ENCODE assay signal across 9 cellular contexts in the genomic region with DNA sequence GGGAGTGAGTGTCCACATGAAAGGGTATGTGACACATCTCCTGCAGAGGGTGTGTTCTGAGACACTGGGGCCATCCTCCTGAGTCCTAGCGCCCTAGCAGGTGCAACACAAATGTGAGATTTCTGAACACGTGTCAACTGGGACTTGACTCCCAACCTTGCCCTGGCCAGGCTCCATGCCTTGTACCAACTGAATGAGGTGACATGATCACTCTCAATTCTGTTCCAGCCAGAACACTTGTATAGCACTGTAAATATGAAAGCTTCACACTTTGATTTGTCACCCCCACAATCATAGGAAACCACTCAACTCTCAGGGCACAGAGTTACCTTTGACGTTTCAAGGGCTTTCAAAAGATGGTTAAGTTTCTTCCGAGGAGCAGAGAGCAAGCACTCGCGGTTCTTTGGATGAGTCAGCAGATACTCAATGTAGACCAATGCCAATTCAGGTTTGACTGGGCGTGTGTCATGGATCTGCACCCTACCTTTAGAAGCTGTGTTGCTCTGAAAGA. TPM values are rescaled to one million over a fixed set of nuclear protein-coding genes. Genes with fewer than 3 reads are reported as not detected.
DNase-seq lines count a peak whose midpoint lies in the region; ATAC-seq and TF ChIP-seq lines count a peak whose summit lies in the region.
"Had no signal": no experiment of that assay in that cellular context is flagged by ENCODE, and none has a peak within 500 bp of the region (broad histone marks: within the 10 kb centered on the region; RNA-seq: fewer than 3 reads in every experiment).

No MANE protein-coding gene starts in this region.

- H3K27ac Mint-ChIP-seq in glutamatergic neuron (ENCODE audit: unreplicated experiment) (peak overlapping the region; percentile 97), Calu3 (ENCODE audit: unreplicated experiment) (no peak overlapping the region), mesothelial cell of epicardium (no peak overlapping the region)

- peak; percentile 97 for ATAC-seq in GM18511 (IDR thresholded peaks at IDR 0.05; ENCODE audit: unreplicated experiment)
- peak; percentile 94 for ATAC-seq in GM21576 (IDR thresholded peaks at IDR 0.05; ENCODE audit: unreplicated experiment)
- peak; percentile 96 for ATAC-seq in HG03565 (IDR thresholded peaks at IDR 0.05; ENCODE audit: unreplicated experiment)
- ATAC-seq in sciatic nerve, result no peak

- TF ChIP-seq CTCF in glutamatergic neuron (IDR thresholded peaks at IDR 0.05; ENCODE audit: partially characterized antibody, unreplicated experiment) (no peak), Calu3 (IDR thresholded peaks at IDR 0.05; ENCODE audit: unreplicated experiment) (no peak), mesothelial cell of epicardium (IDR thresholded peaks at IDR 0.05; ENCODE audit: unreplicated experiment) (no peak)

- peaks cover 8% of the 10 kb centered on the region for H3K36me3 Mint-ChIP-seq in glutamatergic neuron (ENCODE audit: unreplicated experiment)
- peaks cover 11% of the 10 kb centered on the region for H3K36me3 Mint-ChIP-seq in Calu3 (ENCODE audit: insufficient read depth, unreplicated experiment)
- peaks cover 14% of the 10 kb centered on the region for H3K36me3 Mint-ChIP-seq in mesothelial cell of epicardium

- intact Hi-C loops in Calu3 (cut with micrococcal nuclease; ENCODE audit: unreplicated experiment), result no loop called here
- intact Hi-C loops in sciatic nerve (cut with DNase I), result no loop called here

- H3K4me3 Mint-ChIP-seq in glutamatergic neuron (ENCODE audit: unreplicated experiment) (no peak overlapping the region), Calu3 (ENCODE audit: low read depth, unreplicated experiment) (no peak overlapping the region), mesothelial cell of epicardium (no peak overlapping the region)

- H3K9me3 Mint-ChIP-seq in glutamatergic neuron (ENCODE audit: unreplicated experiment) (peaks cover 8% of the 10 kb centered on the region), Calu3 (ENCODE audit: low read depth, unreplicated experiment) (no peaks in the 10 kb centered on the region), mesothelial cell of epicardium (no peaks in the 10 kb centered on the region)

- no TSS peak for BruUV-seq in Calu3 (replicated peaks; lab: Mats Ljungman, UMichigan)

- H3K27me3 Mint-ChIP-seq in glutamatergic neuron (ENCODE audit: unreplicated experiment) (peaks cover 2% of the 10 kb centered on the region), Calu3 (ENCODE audit: unreplicated experiment) (no peaks in the 10 kb centered on the region), mesothelial cell of epicardium (ENCODE audit: low read depth) (no peaks in the 10 kb centered on the region)

- CTCF ChIA-PET in Calu3 (lab: Charles Lee), result no interaction called here

- H3K4me1 Mint-ChIP-seq in glutamatergic neuron (ENCODE audit: low read depth, unreplicated experiment) (peaks cover 29% of the 10 kb centered on the region), Calu3 (ENCODE audit: low read depth, unreplicated experiment) (no peaks in the 10 kb centered on the region), mesothelial cell of epicardium (peaks cover 7% of the 10 kb centered on the region)

- no peak for DNase-seq in glutamatergic neuron
- no peak for DNase-seq in CD1c-positive myeloid dendritic cell (ENCODE audit: extremely low spot score)
- no peak for DNase-seq in Calu3
- DNase-seq in mesothelial cell of epicardium (ENCODE audit: low spot score in 2 of 2, unreplicated experiment in 2 of 2), result no peak
- no peak for DNase-seq in sciatic nerve (ENCODE audit: low spot score)
- DNase-seq: stomach had no signal

RNA-seq across cellular contexts. Expression of gene NCAPG2, which starts 48.6 kb away (rescaled TPM):
- total RNA-seq in glutamatergic neuron (ENCODE audit: unreplicated experiment), result 27.2 TPM
- 70.1 and 81.7 TPM in 2 replicates for total RNA-seq in Calu3 (2022)
- 21.2 to 26.6 TPM (median 22.5 TPM) in 3 replicates for total RNA-seq in mesothelial cell of epicardium
- 11.7 TPM for total RNA-seq in sciatic nerve
